9 cellular contexts compared by ENCODE assay signal in genomic region chr7:7290429-7291122, GRCh38.
"Had no signal": no experiment of that assay in that cellular context is flagged by ENCODE, and none has a peak within 500 bp of the region (broad histone marks: within the 10 kb centered on the region; RNA-seq: fewer than 3 reads in every experiment).

No MANE protein-coding gene starts in this region.

- H3K36me3 ChIP-seq: HAP-1 had no signal

- H3K27ac ChIP-seq: GM23248, HL-60, KMS-11 had no signal

- H3K4me1 ChIP-seq: HAP-1 had no signal

- H3K4me2 ChIP-seq: KMS-11 had no signal

- H2AFZ ChIP-seq: GM23248 had no signal

- H3K9ac ChIP-seq: GM23248, KMS-11 had no signal

- DNase-seq: GM23248, GOT3, H7, IMR-90, KBM-7 had no signal

- ATAC-seq: HCT116 had no signal

- H3K4me3 ChIP-seq: GM23248, HAP-1 had no signal
